Comparison of ENCODE assay signal across 8 cellular contexts in genomic region chrX:2497961-2498780, GRCh38. TPM values are rescaled to one million over a fixed set of nuclear protein-coding genes. Genes with fewer than 3 reads are reported as not detected.
DNase-seq lines count a peak whose midpoint lies in the region; ATAC-seq lines count a peak whose summit lies in the region.

No MANE protein-coding gene starts in this region.

- H3K36me3 ChIP-seq in mesodermal cell (ENCODE audit: control insufficient read depth, insufficient read depth, low read length), result peaks cover 26% of the 10 kb centered on the region

- H3K4me1 ChIP-seq in mesodermal cell (ENCODE audit: control insufficient read depth, insufficient read depth, low read length, poor library complexity, severe bottlenecking), result peaks cover 13% of the 10 kb centered on the region

- ATAC-seq in HG03520 (IDR thresholded peaks at IDR 0.05; ENCODE audit: unreplicated experiment), result no peak
- no peak for ATAC-seq in GM18498 (IDR thresholded peaks at IDR 0.05; ENCODE audit: unreplicated experiment)
- no peak for ATAC-seq in GM18519 (IDR thresholded peaks at IDR 0.05; ENCODE audit: low FRiP score, unreplicated experiment)

- H3K4me3 ChIP-seq in mesodermal cell (ENCODE audit: extremely low read depth, insufficient read depth, low read length, poor library complexity, severe bottlenecking), result peak overlapping the region; percentile 75

- peak overlapping the region; percentile 86 for H3K27ac Mint-ChIP-seq in activated naive CD4-positive, alpha-beta T cell treated with anti-CD3 and anti-CD28 coated beads, Interleukin-2, amount 10 ng/mL, durations not matched to agents 7 days and 5 days

- H3K27me3 Mint-ChIP-seq in activated naive CD4-positive, alpha-beta T cell treated with anti-CD3 and anti-CD28 coated beads, Interleukin-2, amount 10 ng/mL, durations not matched to agents 7 days and 5 days, result no peaks in the 10 kb centered on the region

- peaks cover 11% of the 10 kb centered on the region for H3K36me3 Mint-ChIP-seq in activated naive CD4-positive, alpha-beta T cell treated with anti-CD3 and anti-CD28 coated beads, Interleukin-2, amount 10 ng/mL, durations not matched to agents 7 days and 5 days

- DNase-seq in activated naive CD4-positive, alpha-beta T cell treated with anti-CD3 and anti-CD28 coated beads, Interleukin-2, amount 10 ng/mL, durations not matched to agents 7 days and 5 days, result no peak
- DNase-seq in activated naive CD4-positive, alpha-beta T cell treated with Interleukin-2 at 50 U/mL for 16 hours, result no peak
- DNase-seq in dermis blood vessel endothelial cell (peak; percentile 35), GM19240 (ENCODE audit: insufficient read length, low spot score) (no peak)

- H3K9me3 Mint-ChIP-seq in activated naive CD4-positive, alpha-beta T cell treated with anti-CD3 and anti-CD28 coated beads, Interleukin-2, amount 10 ng/mL, durations not matched to agents 7 days and 5 days, result no peaks in the 10 kb centered on the region

- H3K4me1 Mint-ChIP-seq in activated naive CD4-positive, alpha-beta T cell treated with anti-CD3 and anti-CD28 coated beads, Interleukin-2, amount 10 ng/mL, durations not matched to agents 7 days and 5 days, result peaks cover 35% of the 10 kb centered on the region

- WGBS in mesodermal cell (ENCODE audit: insufficient coverage in 2 of 2), 2 experiments, result 81 to 85% methylated on average over 4 to 7 of the region's 11 CpGs

- no peaks in the 10 kb centered on the region for H3K9me3 ChIP-seq in mesodermal cell (ENCODE audit: control insufficient read depth, low read length)

- H3K27ac ChIP-seq in mesodermal cell (ENCODE audit: low read depth, low read length, severe bottlenecking), result peak overlapping the region; percentile 83

- H3K4me3 Mint-ChIP-seq in activated naive CD4-positive, alpha-beta T cell treated with anti-CD3 and anti-CD28 coated beads, Interleukin-2, amount 10 ng/mL, durations not matched to agents 7 days and 5 days, result peak overlapping the region; percentile 77

- CTCF ChIA-PET in activated naive CD4-positive, alpha-beta T cell treated with anti-CD3 and anti-CD28 coated beads, Interleukin-2, amount 10 ng/mL, durations not matched to agents 7 days and 5 days (lab: Charles Lee), result no interaction called here

RNA-seq across cellular contexts. Expression of gene DHRSX, which starts 2.6 kb away (rescaled TPM):
- 24.6 and 25.2 TPM in 2 replicates for total RNA-seq in dermis blood vessel endothelial cell
- polyA plus RNA-seq in mesodermal cell (2013, experiment 1 of 2), result 40.0 TPM
- polyA plus RNA-seq in mesodermal cell (2013, experiment 2 of 2), result 32.4 TPM

RNA-seq across cellular contexts. Expression of gene ZBED1, which starts 2.6 kb away (rescaled TPM):
- 57.5 and 75.7 TPM in 2 replicates for total RNA-seq in dermis blood vessel endothelial cell
- polyA plus RNA-seq in mesodermal cell (2013, experiment 1 of 2), result 22.1 TPM
- polyA plus RNA-seq in mesodermal cell (2013, experiment 2 of 2), result 17.5 TPM
